ENCODE assay signal across 2 cellular contexts in genomic region chr6:148382051-148382450, GRCh38. TPM values are rescaled to one million over a fixed set of nuclear protein-coding genes. Genes with fewer than 3 reads are reported as not detected.
"Had no signal": no experiment of that assay in that cellular context is flagged by ENCODE, and none has a peak within 500 bp of the region (broad histone marks: within the 10 kb centered on the region; RNA-seq: fewer than 3 reads in every experiment).

No MANE protein-coding gene starts in this region.

RNA-seq across cellular contexts. Expression of gene SASH1, which starts 39.4 kb away (rescaled TPM):
- total RNA-seq: activated CD8-positive, alpha-beta T cell treated with anti-CD3 and anti-CD28 coated beads, Interleukin-2, amount 10 ng/mL, durations not matched to agents 7 days and 5 days; activated naive CD4-positive, alpha-beta T cell treated with anti-CD3 and anti-CD28 coated beads for 36 hours had no signal
